1 cellular context compared by ENCODE assay signal in the genomic region with DNA sequence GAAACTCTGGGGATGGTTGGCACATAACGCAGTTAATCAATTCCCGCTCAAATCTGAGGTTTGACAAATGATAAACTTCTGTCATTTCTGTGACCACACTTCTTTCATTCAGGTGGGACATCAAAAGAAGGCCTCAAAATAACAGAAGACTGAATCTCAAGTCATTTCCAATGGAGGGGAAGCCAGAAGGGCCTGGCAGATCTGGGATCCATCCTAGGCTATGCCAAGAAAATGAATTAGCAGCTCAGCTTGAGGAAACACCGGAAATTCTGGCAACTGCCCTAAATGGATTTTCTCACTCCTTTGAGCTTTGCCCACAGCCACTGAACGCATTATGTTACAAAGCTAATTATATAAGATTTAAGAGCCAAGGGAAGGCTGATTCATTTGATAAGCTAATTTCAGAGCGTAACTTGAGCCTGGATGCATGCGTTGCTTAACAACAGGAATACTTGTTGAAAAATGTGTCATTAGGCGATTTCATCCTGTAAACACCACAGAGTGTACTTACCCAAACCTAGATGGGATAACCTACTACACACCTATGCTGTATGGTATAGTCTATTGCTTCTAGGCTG.
TF ChIP-seq lines count a peak whose summit lies in the region.

No MANE protein-coding gene starts in this region.

TF ChIP-seq in K562, 482 proteins besides CTCF, POLR2A, EP300 and RAD21 (continued from another document):
- TF ChIP-seq, protein P1, sequence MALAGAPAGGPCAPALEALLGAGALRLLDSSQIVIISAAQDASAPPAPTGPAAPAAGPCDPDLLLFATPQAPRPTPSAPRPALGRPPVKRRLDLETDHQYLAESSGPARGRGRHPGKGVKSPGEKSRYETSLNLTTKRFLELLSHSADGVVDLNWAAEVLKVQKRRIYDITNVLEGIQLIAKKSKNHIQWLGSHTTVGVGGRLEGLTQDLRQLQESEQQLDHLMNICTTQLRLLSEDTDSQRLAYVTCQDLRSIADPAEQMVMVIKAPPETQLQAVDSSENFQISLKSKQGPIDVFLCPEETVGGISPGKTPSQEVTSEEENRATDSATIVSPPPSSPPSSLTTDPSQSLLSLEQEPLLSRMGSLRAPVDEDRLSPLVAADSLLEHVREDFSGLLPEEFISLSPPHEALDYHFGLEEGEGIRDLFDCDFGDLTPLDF (CRISPR knock-in tag; IDR thresholded peaks at IDR 0.05) = no peak
- no peak for TF ChIP-seq ZFX (CRISPR knock-in tag; IDR thresholded peaks at IDR 0.05)
- TF ChIP-seq ARID4B (CRISPR knock-in tag; IDR thresholded peaks at IDR 0.05) = no peak
